In the genomic region with DNA sequence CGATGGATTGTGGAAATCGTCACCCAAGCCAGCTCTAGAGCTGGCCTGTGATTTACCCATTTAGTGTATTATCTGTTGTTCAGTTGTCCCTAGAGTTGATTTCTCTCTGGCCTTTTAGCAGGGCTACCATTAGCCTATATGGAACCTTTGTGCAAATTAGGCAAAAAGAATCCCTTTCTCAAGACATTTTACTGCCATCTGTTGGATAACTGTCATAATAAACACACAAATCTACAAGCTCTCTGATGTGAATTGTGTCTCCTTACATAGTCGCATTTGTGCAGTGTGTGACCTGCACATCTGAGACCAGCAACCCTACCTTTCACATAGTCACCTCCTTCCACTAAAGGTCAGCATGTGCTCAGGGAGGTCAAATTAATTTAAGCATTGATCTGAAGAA, we compare ENCODE assay signal across 2 cellular contexts.
A peak's percentile ranks its signal among the peaks of the same experiment; 100 is the strongest.
TF ChIP-seq lines count a peak whose summit lies in the region.

No MANE protein-coding gene starts in this region.

TF ChIP-seq in A549, 52 proteins besides CTCF, POLR2A, EP300 and RAD21:
- no peak for TF ChIP-seq RCOR1 (IDR thresholded peaks at IDR 0.05; ENCODE audit: low read depth, low read length)
- TF ChIP-seq SMC3 (IDR thresholded peaks at IDR 0.05) = 0 out of 3 replicates have a peak, but pooled peaks have one; percentile 19

TF ChIP-seq in endothelial cell of umbilical vein, 7 proteins besides CTCF, POLR2A, EP300 and RAD21:
- TF ChIP-seq EZH2 (IDR thresholded peaks at IDR 0.05; ENCODE audit: borderline replicate concordance, low read depth, low read length, severe bottlenecking) (no peak), POLR2AphosphoS5 (IDR thresholded peaks at IDR 0.05; ENCODE audit: insufficient read depth, low read depth, low read length) (no peak), JUN (IDR thresholded peaks at IDR 0.05; ENCODE audit: borderline replicate concordance, insufficient read depth, insufficient read length, low read depth) (no peak), FOS (IDR thresholded peaks at IDR 0.05; ENCODE audit: borderline replicate concordance, insufficient read depth, low read length) (no peak), MYC (IDR thresholded peaks at IDR 0.05; ENCODE audit: low read depth, low read length) (no peak), GATA2 (IDR thresholded peaks at IDR 0.05; ENCODE audit: insufficient read depth, insufficient read length, low read depth, low read length) (no peak)
- TF ChIP-seq, protein P1, sequence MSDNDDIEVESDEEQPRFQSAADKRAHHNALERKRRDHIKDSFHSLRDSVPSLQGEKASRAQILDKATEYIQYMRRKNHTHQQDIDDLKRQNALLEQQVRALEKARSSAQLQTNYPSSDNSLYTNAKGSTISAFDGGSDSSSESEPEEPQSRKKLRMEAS (IDR thresholded peaks at IDR 0.05; ENCODE audit: insufficient read depth, insufficient read length) = no peak
TF ChIP-seq in endothelial cell of umbilical vein: peak in this region for 0.
